34 cellular contexts compared by ENCODE assay signal in genomic region chr18:25321869-25322268, GRCh38. TPM values are rescaled to one million over a fixed set of nuclear protein-coding genes. Genes with fewer than 3 reads are reported as not detected.
"Had no signal": no experiment of that assay in that cellular context is flagged by ENCODE, and none has a peak within 500 bp of the region (broad histone marks: within the 10 kb centered on the region; RNA-seq: fewer than 3 reads in every experiment).

No MANE protein-coding gene starts in this region.

- DNase-seq: activated CD4-positive, alpha-beta memory T cell treated with anti-CD3 and anti-CD28 coated beads for 36 hours; activated CD4-positive, alpha-beta T cell treated with anti-CD3 and anti-CD28 coated beads for 36 hours; activated CD4-positive, alpha-beta T cell treated with anti-CD3 and anti-CD28 coated beads, Interleukin-2, amount 10 ng/mL, durations not matched to agents 24 days and 14 days; activated CD4-positive, CD25-positive, alpha-beta regulatory T cell; activated CD4-positive, CD25-positive, alpha-beta regulatory T cell treated with anti-CD3 and anti-CD28 coated beads, Interleukin-2, amount 50 U/mL, for 72 hours; activated CD8-positive, alpha-beta memory T cell treated with anti-CD3 and anti-CD28 coated beads, Interleukin-2, amount 10 ng/mL, durations not matched to agents 7 days and 5 days; activated CD8-positive, alpha-beta memory T cell treated with anti-CD3 and anti-CD28 coated beads, Interleukin-2, amount 50 U/mL, for 4 hours; activated CD8-positive, alpha-beta T cell treated with anti-CD3 and anti-CD28 coated beads, Interleukin-2, amount 10 ng/mL, durations not matched to agents 7 days and 5 days; activated effector memory CD4-positive, alpha-beta T cell treated with anti-CD3 and anti-CD28 coated beads, Interleukin-2, amount 50 U/mL, for 16 hours; activated naive CD4-positive, alpha-beta T cell treated with anti-CD3 and anti-CD28 coated beads for 36 hours; activated naive CD8-positive, alpha-beta T cell treated with anti-CD3 and anti-CD28 coated beads for 36 hours; activated naive CD8-positive, alpha-beta T cell treated with anti-CD3 and anti-CD28 coated beads, Interleukin-2, amount 50 U/mL, for 24 hours; activated T-cell treated with anti-CD3 and anti-CD28 coated beads, Interleukin-2, amount 50 U/mL, for 1 hour; activated T-cell treated with anti-CD3 and anti-CD28 coated beads, Interleukin-2, amount 50 U/mL, for 48 hours; adrenal gland; amygdala; aorta; body of pancreas; cortex of kidney; dermis blood vessel endothelial cell; effector CD4-positive, alpha-beta T cell; effector memory CD8-positive, alpha-beta T cell; erythroblast; foreskin keratinocyte; gastrocnemius medialis; T-helper 2 cell had no signal

- ATAC-seq: activated CD4-positive, alpha-beta T cell treated with anti-CD3 and anti-CD28 coated beads for 36 hours; activated CD8-positive, alpha-beta memory T cell treated with anti-CD3 and anti-CD28 coated beads, Interleukin-2, amount 10 ng/mL, durations not matched to agents 7 days and 5 days; activated CD8-positive, alpha-beta T cell treated with anti-CD3 and anti-CD28 coated beads, Interleukin-2, amount 10 ng/mL, durations not matched to agents 7 days and 5 days; activated naive CD8-positive, alpha-beta T cell treated with anti-CD3 and anti-CD28 coated beads, Interleukin-2, amount 50 U/mL, for 24 hours; body of pancreas; effector memory CD8-positive, alpha-beta T cell; foreskin keratinocyte; gastrocnemius medialis had no signal

- H3K9me3 Mint-ChIP-seq: activated CD4-positive, alpha-beta memory T cell treated with anti-CD3 and anti-CD28 coated beads for 36 hours; activated CD4-positive, alpha-beta T cell treated with anti-CD3 and anti-CD28 coated beads, Interleukin-2, amount 10 ng/mL, durations not matched to agents 24 days and 14 days; activated naive CD8-positive, alpha-beta T cell treated with anti-CD3 and anti-CD28 coated beads for 36 hours; activated naive CD8-positive, alpha-beta T cell treated with anti-CD3 and anti-CD28 coated beads, Interleukin-2, amount 50 U/mL, for 24 hours; activated T-helper 1 cell treated with anti-CD3 and anti-CD28 coated beads, Interleukin-12 subunit alpha, Interleukin-12 subunit beta, Interleukin-2, Interleukin-4 antibody, amounts not matched to agents 30 ng/mL and 10 ng/mL and 1 ng/mL, durations not matched to agents 14 hours and 24 hours and 36 hours; activated T-helper 2 cell treated with anti-CD3 and anti-CD28 coated beads, Interferon-gamma antibody, Interleukin-2, Interleukin-4, amounts not matched to agents 10 μg/mL and 5 μg/mL and 100 μg/mL, durations not matched to agents 14 hours and 24 hours and 36 hours; central memory CD8-positive, alpha-beta T cell had no signal

- H3K4me3 Mint-ChIP-seq: activated CD4-positive, alpha-beta memory T cell treated with anti-CD3 and anti-CD28 coated beads for 36 hours; activated CD4-positive, alpha-beta T cell treated with anti-CD3 and anti-CD28 coated beads for 36 hours; activated CD4-positive, alpha-beta T cell treated with anti-CD3 and anti-CD28 coated beads, Interleukin-2, amount 10 ng/mL, durations not matched to agents 24 days and 14 days; activated CD8-positive, alpha-beta memory T cell treated with anti-CD3 and anti-CD28 coated beads, Interleukin-2, amount 10 ng/mL, durations not matched to agents 7 days and 5 days; activated CD8-positive, alpha-beta T cell treated with anti-CD3 and anti-CD28 coated beads, Interleukin-2, amount 10 ng/mL, durations not matched to agents 7 days and 5 days; activated naive CD4-positive, alpha-beta T cell treated with anti-CD3 and anti-CD28 coated beads for 36 hours; activated naive CD4-positive, alpha-beta T cell treated with anti-CD3 and anti-CD28 coated beads, Interleukin-2, amount 50 U/mL, for 24 hours; activated naive CD8-positive, alpha-beta T cell treated with anti-CD3 and anti-CD28 coated beads for 36 hours; activated naive CD8-positive, alpha-beta T cell treated with anti-CD3 and anti-CD28 coated beads, Interleukin-2, amount 50 U/mL, for 24 hours; activated T-helper 1 cell treated with anti-CD3 and anti-CD28 coated beads, Interleukin-12 subunit alpha, Interleukin-12 subunit beta, Interleukin-2, Interleukin-4 antibody, amounts not matched to agents 30 ng/mL and 10 ng/mL and 1 ng/mL, durations not matched to agents 14 hours and 24 hours and 36 hours; central memory CD8-positive, alpha-beta T cell; effector memory CD8-positive, alpha-beta T cell had no signal

- H3K9me3 ChIP-seq: adrenal gland, body of pancreas, breast epithelium, esophagus muscularis mucosa, gastrocnemius medialis had no signal

- H3K27ac ChIP-seq: adrenal gland, body of pancreas, breast epithelium, esophagus muscularis mucosa, foreskin keratinocyte, gastrocnemius medialis had no signal

- H3K27me3 Mint-ChIP-seq: activated CD4-positive, alpha-beta T cell treated with anti-CD3 and anti-CD28 coated beads, Interleukin-2, amount 10 ng/mL, durations not matched to agents 24 days and 14 days; activated CD8-positive, alpha-beta memory T cell treated with anti-CD3 and anti-CD28 coated beads, Interleukin-2, amount 10 ng/mL, durations not matched to agents 7 days and 5 days; activated naive CD8-positive, alpha-beta T cell treated with anti-CD3 and anti-CD28 coated beads, Interleukin-2, amount 50 U/mL, for 24 hours; effector memory CD8-positive, alpha-beta T cell had no signal

- H3K4me1 ChIP-seq: body of pancreas, foreskin keratinocyte had no signal

- H3K27ac Mint-ChIP-seq: activated CD4-positive, alpha-beta memory T cell treated with anti-CD3 and anti-CD28 coated beads for 36 hours; activated CD4-positive, alpha-beta T cell treated with anti-CD3 and anti-CD28 coated beads for 36 hours; activated CD4-positive, alpha-beta T cell treated with anti-CD3 and anti-CD28 coated beads, Interleukin-2, amount 10 ng/mL, durations not matched to agents 24 days and 14 days; activated CD8-positive, alpha-beta memory T cell treated with anti-CD3 and anti-CD28 coated beads, Interleukin-2, amount 10 ng/mL, durations not matched to agents 7 days and 5 days; activated CD8-positive, alpha-beta T cell treated with anti-CD3 and anti-CD28 coated beads, Interleukin-2, amount 10 ng/mL, durations not matched to agents 7 days and 5 days; activated naive CD4-positive, alpha-beta T cell treated with anti-CD3 and anti-CD28 coated beads for 36 hours; activated naive CD4-positive, alpha-beta T cell treated with anti-CD3 and anti-CD28 coated beads, Interleukin-2, amount 50 U/mL, for 24 hours; activated naive CD8-positive, alpha-beta T cell treated with anti-CD3 and anti-CD28 coated beads for 36 hours; activated naive CD8-positive, alpha-beta T cell treated with anti-CD3 and anti-CD28 coated beads, Interleukin-2, amount 50 U/mL, for 24 hours; activated T-helper 1 cell treated with anti-CD3 and anti-CD28 coated beads, Interleukin-12 subunit alpha, Interleukin-12 subunit beta, Interleukin-2, Interleukin-4 antibody, amounts not matched to agents 30 ng/mL and 10 ng/mL and 1 ng/mL, durations not matched to agents 14 hours and 24 hours and 36 hours; activated T-helper 2 cell treated with anti-CD3 and anti-CD28 coated beads, Interferon-gamma antibody, Interleukin-2, Interleukin-4, amounts not matched to agents 10 μg/mL and 5 μg/mL and 100 μg/mL, durations not matched to agents 14 hours and 24 hours and 36 hours; effector memory CD8-positive, alpha-beta T cell had no signal

- H3K36me3 ChIP-seq: breast epithelium had no signal

- H3K4me1 Mint-ChIP-seq: activated CD4-positive, alpha-beta T cell treated with anti-CD3 and anti-CD28 coated beads for 36 hours; activated CD4-positive, alpha-beta T cell treated with anti-CD3 and anti-CD28 coated beads, Interleukin-2, amount 10 ng/mL, durations not matched to agents 24 days and 14 days; activated CD8-positive, alpha-beta memory T cell treated with anti-CD3 and anti-CD28 coated beads, Interleukin-2, amount 10 ng/mL, durations not matched to agents 7 days and 5 days; activated naive CD4-positive, alpha-beta T cell treated with anti-CD3 and anti-CD28 coated beads, Interleukin-2, amount 50 U/mL, for 24 hours; activated naive CD8-positive, alpha-beta T cell treated with anti-CD3 and anti-CD28 coated beads for 36 hours; activated naive CD8-positive, alpha-beta T cell treated with anti-CD3 and anti-CD28 coated beads, Interleukin-2, amount 50 U/mL, for 24 hours; central memory CD8-positive, alpha-beta T cell had no signal

- H3K4me3 ChIP-seq: adrenal gland, body of pancreas, breast epithelium, esophagus muscularis mucosa, gastrocnemius medialis had no signal

- H3K36me3 Mint-ChIP-seq: activated CD4-positive, alpha-beta memory T cell treated with anti-CD3 and anti-CD28 coated beads for 36 hours; activated CD8-positive, alpha-beta memory T cell treated with anti-CD3 and anti-CD28 coated beads, Interleukin-2, amount 10 ng/mL, durations not matched to agents 7 days and 5 days; activated naive CD4-positive, alpha-beta T cell treated with anti-CD3 and anti-CD28 coated beads, Interleukin-2, amount 50 U/mL, for 24 hours; activated naive CD8-positive, alpha-beta T cell treated with anti-CD3 and anti-CD28 coated beads for 36 hours had no signal

- H3K27me3 ChIP-seq: adrenal gland, body of pancreas, breast epithelium, esophagus muscularis mucosa, foreskin keratinocyte, gastrocnemius medialis had no signal

RNA-seq across cellular contexts. Expression of gene ZNF521, which starts 30.1 kb away (rescaled TPM):
- total RNA-seq: activated CD4-positive, alpha-beta memory T cell treated with anti-CD3 and anti-CD28 coated beads for 36 hours; activated CD4-positive, alpha-beta T cell treated with anti-CD3 and anti-CD28 coated beads for 36 hours; activated CD4-positive, alpha-beta T cell treated with anti-CD3 and anti-CD28 coated beads, Interleukin-2, amount 10 ng/mL, durations not matched to agents 24 days and 14 days; activated CD8-positive, alpha-beta memory T cell treated with anti-CD3 and anti-CD28 coated beads for 36 hours; activated CD8-positive, alpha-beta memory T cell treated with anti-CD3 and anti-CD28 coated beads, Interleukin-2, amount 10 ng/mL, durations not matched to agents 7 days and 5 days; activated CD8-positive, alpha-beta T cell treated with anti-CD3 and anti-CD28 coated beads, Interleukin-2, amount 10 ng/mL, durations not matched to agents 7 days and 5 days; activated naive CD4-positive, alpha-beta T cell treated with anti-CD3 and anti-CD28 coated beads for 36 hours; activated naive CD8-positive, alpha-beta T cell treated with anti-CD3 and anti-CD28 coated beads for 36 hours; activated T-helper 1 cell treated with anti-CD3 and anti-CD28 coated beads, Interleukin-12 subunit alpha, Interleukin-12 subunit beta, Interleukin-2, Interleukin-4 antibody, amounts not matched to agents 30 ng/mL and 10 ng/mL and 1 ng/mL, durations not matched to agents 14 hours and 24 hours and 36 hours; activated T-helper 2 cell treated with anti-CD3 and anti-CD28 coated beads, Interferon-gamma antibody, Interleukin-2, Interleukin-4, amounts not matched to agents 10 μg/mL and 5 μg/mL and 100 μg/mL, durations not matched to agents 14 hours and 24 hours and 36 hours; foreskin keratinocyte; T-helper 1 cell treated with Interleukin-12 subunit alpha and Interleukin-12 subunit beta and Interleukin-4 antibody, amounts not matched to agents 30 ng/mL and 1 ng/mL, for 36 hours had no signal
- polyA plus RNA-seq: foreskin keratinocyte had no signal
